ENCODE assay signal across 15 cellular contexts in the genomic region with DNA sequence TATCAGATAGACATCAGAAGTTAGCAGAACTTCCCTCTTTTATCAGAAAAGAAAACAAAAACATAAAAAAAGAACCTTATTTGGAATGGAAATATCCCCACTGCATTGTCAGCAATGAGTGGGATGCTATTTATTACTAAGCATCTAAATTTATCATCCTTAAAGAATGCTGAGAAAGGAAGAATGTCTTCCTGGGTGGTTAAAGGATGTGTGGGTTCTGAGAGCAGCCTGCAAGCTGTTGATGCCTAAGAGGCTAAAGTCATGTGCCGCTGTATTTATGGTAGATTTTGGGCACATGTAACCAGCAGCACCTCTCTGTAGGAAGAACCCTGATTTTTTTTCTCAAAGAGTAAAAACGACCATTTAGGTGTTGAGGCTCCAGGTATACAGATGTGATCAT. TPM values are rescaled to one million over a fixed set of nuclear protein-coding genes. Genes with fewer than 3 reads are reported as not detected.
DNase-seq lines count a peak whose midpoint lies in the region; ATAC-seq and TF ChIP-seq lines count a peak whose summit lies in the region.
"Had no signal": no experiment of that assay in that cellular context is flagged by ENCODE, and none has a peak within 500 bp of the region (broad histone marks: within the 10 kb centered on the region; RNA-seq: fewer than 3 reads in every experiment).

No MANE protein-coding gene starts in this region.

- no peaks in the 10 kb centered on the region for H3K79me2 ChIP-seq in SK-N-SH (ENCODE audit: insufficient read depth)
- H3K79me2 ChIP-seq: parathyroid adenoma had no signal

- H3F3A ChIP-seq in SK-N-SH (replicated peaks; ENCODE audit: insufficient read depth) = peaks cover 12% of the 10 kb centered on the region

- H3K36me3 ChIP-seq in SK-N-SH (replicated peaks in 1 of 2; ENCODE audit: control insufficient read depth in 1 of 2, insufficient read depth in 2 of 2, low read length in 1 of 2) (peaks cover 2 to 28% of the 10 kb centered on the region in 2 experiments), colonic mucosa (peaks cover 12% of the 10 kb centered on the region)
- H3K36me3 ChIP-seq: cardiac muscle cell had no signal

- WGBS in SK-N-SH (ENCODE audit: low lambda C conversion rate) = 38% methylated on average over 2 of the region's 2 CpGs

- no peak overlapping the region for H2AFZ ChIP-seq in SK-N-SH (ENCODE audit: low read depth)
- H2AFZ ChIP-seq: parathyroid adenoma had no signal

- DNase-seq in ELR (ENCODE audit: low read depth) = peak; percentile 89
- no peak for DNase-seq in SK-N-SH
- peak; percentile 86 for DNase-seq in fibroblast of mammary gland (ENCODE audit: low read depth)
- DNase-seq in smooth muscle cell of the brain vasculature (ENCODE audit: low read depth, low spot score) = peak; percentile 32
- DNase-seq in colonic mucosa = no peak
- no peak for DNase-seq in cerebellar cortex (ENCODE audit: low spot score)
- no peak for DNase-seq in posterior cingulate gyrus
- DNase-seq: NCI-H187 treated with DMSO at 0.1 percent for 48 hours, OCI-M1 had no signal

- H3K4me3 ChIP-seq in SK-N-SH (ENCODE audit: low read depth in 2 of 2, low read length in 1 of 2) = no peak overlapping the region
- H3K4me3 ChIP-seq in fibroblast of mammary gland (ENCODE audit: control insufficient read depth, low read depth, low read length) = no peak overlapping the region
- H3K4me3 ChIP-seq in colonic mucosa = no peak overlapping the region
- H3K4me3 ChIP-seq: cardiac muscle cell had no signal

- POLR2A ChIA-PET in SK-N-SH (lab: Yijun Ruan, JAX) = no interaction called here

- H3K27me3 ChIP-seq in SK-N-SH (ENCODE audit: insufficient read depth) = no peaks in the 10 kb centered on the region
- H3K27me3 ChIP-seq in colonic mucosa = no peaks in the 10 kb centered on the region
- H3K27me3 ChIP-seq: cardiac muscle cell, foreskin keratinocyte had no signal

- peaks cover 0 to 17% of the 10 kb centered on the region in 2 experiments; a peak in 2 of 4 replicates for H3K4me1 ChIP-seq in SK-N-SH (ENCODE audit: control insufficient read depth in 1 of 2, insufficient read depth in 2 of 2, low read depth in 1 of 2, low read length in 1 of 2)
- H3K4me1 ChIP-seq in colonic mucosa = no peaks in the 10 kb centered on the region
- H3K4me1 ChIP-seq: foreskin keratinocyte, parathyroid adenoma had no signal

- TF ChIP-seq EP300 in SK-N-SH (IDR thresholded peaks at IDR 0.05; ENCODE audit: borderline replicate concordance in 1 of 2, low read depth in 1 of 2, low read length in 1 of 2) = peak in 1 of 2 experiments; percentile 69; a peak in 2 of 4 replicates

- intact Hi-C loops in colonic mucosa (cut with DNase I) (no loop called here), posterior cingulate gyrus (cut with DNase I) (no loop called here)

- no peaks in the 10 kb centered on the region for H3K9me2 ChIP-seq in SK-N-SH

- H3K9ac ChIP-seq in SK-N-SH (peak overlapping the region; percentile 15; the same call in 1 of the 2 replicates), colonic mucosa (ENCODE audit: low read depth in 2 of 2, low read length in 2 of 2) (no peak overlapping the region)
- H3K9ac ChIP-seq: parathyroid adenoma had no signal

- H4K20me1 ChIP-seq in SK-N-SH (ENCODE audit: insufficient read depth) = no peaks in the 10 kb centered on the region

- no peak for ATAC-seq in HG02885 (IDR thresholded peaks at IDR 0.05; ENCODE audit: poor library complexity, unreplicated experiment)
- ATAC-seq: foreskin keratinocyte, HepG2, left lobe of liver had no signal

- no peaks in the 10 kb centered on the region for H3K9me3 ChIP-seq in SK-N-SH
- H3K9me3 ChIP-seq in colonic mucosa = no peaks in the 10 kb centered on the region

- H3K27ac ChIP-seq in SK-N-SH (ENCODE audit: low read depth in 2 of 2, low read length in 1 of 2) (peak overlapping the region in 1 of 2 experiments; percentile 78; a peak in 2 of 4 replicates), colonic mucosa (no peak overlapping the region)
- H3K27ac ChIP-seq: cardiac muscle cell, foreskin keratinocyte, parathyroid adenoma had no signal

- TF ChIP-seq RAD21 in SK-N-SH (IDR thresholded peaks at IDR 0.05; ENCODE audit: low read length) = no peak

- TF ChIP-seq CTCF in SK-N-SH (IDR thresholded peaks at IDR 0.05) = no peak
- no peak for TF ChIP-seq CTCF in fibroblast of mammary gland (conservative IDR thresholded peaks at IDR 0.05; ENCODE audit: control insufficient read depth, insufficient read depth, low read depth, low read length)
- TF ChIP-seq CTCF in colonic mucosa (IDR thresholded peaks at IDR 0.05) = no peak

- 0 out of 2 replicates have a peak overlapping the region, but pooled peaks have one; percentile 6 for H3K4me2 ChIP-seq in SK-N-SH

- CTCF ChIA-PET in SK-N-SH (lab: Yijun Ruan, JAX) = no interaction called here

TF ChIP-seq in SK-N-SH, 30 proteins besides CTCF, POLR2A, EP300 and RAD21 (continues in another document):
- TF ChIP-seq POLR2AphosphoS5 (IDR thresholded peaks at IDR 0.05; ENCODE audit: low read depth, low read length) (no peak), RCOR1 (IDR thresholded peaks at IDR 0.05; ENCODE audit: low read length) (no peak), NFIC (IDR thresholded peaks at IDR 0.05; ENCODE audit: borderline replicate concordance) (no peak; the same call in 1 of the 2 replicates), FOXJ3 (CRISPR knock-in tag; IDR thresholded peaks at IDR 0.05) (no peak), TCF12 (IDR thresholded peaks at IDR 0.05) (peak; percentile 71), SMC3 (IDR thresholded peaks at IDR 0.05; ENCODE audit: low read depth, low read length) (no peak), GATA2 (CRISPR knock-in tag; IDR thresholded peaks at IDR 0.05) (no peak), ELF1 (IDR thresholded peaks at IDR 0.05) (peak; percentile 23; the same call in 1 of the 2 replicates), TAF1 (IDR thresholded peaks at IDR 0.05; ENCODE audit: borderline replicate concordance, low read depth, low read length) (no peak), JUND (IDR thresholded peaks at IDR 0.05) (peak; percentile 84), FOXM1 (IDR thresholded peaks at IDR 0.05; ENCODE audit: low read depth) (no peak), FOSL2 (IDR thresholded peaks at IDR 0.05; ENCODE audit: borderline replicate concordance, low read depth) (peak; percentile 70)
- TF ChIP-seq, protein P1, sequence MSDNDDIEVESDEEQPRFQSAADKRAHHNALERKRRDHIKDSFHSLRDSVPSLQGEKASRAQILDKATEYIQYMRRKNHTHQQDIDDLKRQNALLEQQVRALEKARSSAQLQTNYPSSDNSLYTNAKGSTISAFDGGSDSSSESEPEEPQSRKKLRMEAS (IDR thresholded peaks at IDR 0.05; ENCODE audit: low read depth) = peak; percentile 79
- TF ChIP-seq, protein P2, sequence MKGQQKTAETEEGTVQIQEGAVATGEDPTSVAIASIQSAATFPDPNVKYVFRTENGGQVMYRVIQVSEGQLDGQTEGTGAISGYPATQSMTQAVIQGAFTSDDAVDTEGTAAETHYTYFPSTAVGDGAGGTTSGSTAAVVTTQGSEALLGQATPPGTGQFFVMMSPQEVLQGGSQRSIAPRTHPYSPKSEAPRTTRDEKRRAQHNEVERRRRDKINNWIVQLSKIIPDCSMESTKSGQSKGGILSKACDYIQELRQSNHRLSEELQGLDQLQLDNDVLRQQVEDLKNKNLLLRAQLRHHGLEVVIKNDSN (IDR thresholded peaks at IDR 0.05; ENCODE audit: borderline replicate concordance, low read depth) = peak; percentile 43; the same call in 1 of the 2 replicates
- TF ChIP-seq, protein P3, sequence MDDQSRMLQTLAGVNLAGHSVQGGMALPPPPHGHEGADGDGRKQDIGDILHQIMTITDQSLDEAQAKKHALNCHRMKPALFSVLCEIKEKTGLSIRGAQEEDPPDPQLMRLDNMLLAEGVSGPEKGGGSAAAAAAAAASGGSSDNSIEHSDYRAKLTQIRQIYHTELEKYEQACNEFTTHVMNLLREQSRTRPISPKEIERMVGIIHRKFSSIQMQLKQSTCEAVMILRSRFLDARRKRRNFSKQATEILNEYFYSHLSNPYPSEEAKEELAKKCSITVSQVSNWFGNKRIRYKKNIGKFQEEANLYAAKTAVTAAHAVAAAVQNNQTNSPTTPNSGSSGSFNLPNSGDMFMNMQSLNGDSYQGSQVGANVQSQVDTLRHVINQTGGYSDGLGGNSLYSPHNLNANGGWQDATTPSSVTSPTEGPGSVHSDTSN (IDR thresholded peaks at IDR 0.05) = peak; percentile 66
- TF ChIP-seq, protein P4, sequence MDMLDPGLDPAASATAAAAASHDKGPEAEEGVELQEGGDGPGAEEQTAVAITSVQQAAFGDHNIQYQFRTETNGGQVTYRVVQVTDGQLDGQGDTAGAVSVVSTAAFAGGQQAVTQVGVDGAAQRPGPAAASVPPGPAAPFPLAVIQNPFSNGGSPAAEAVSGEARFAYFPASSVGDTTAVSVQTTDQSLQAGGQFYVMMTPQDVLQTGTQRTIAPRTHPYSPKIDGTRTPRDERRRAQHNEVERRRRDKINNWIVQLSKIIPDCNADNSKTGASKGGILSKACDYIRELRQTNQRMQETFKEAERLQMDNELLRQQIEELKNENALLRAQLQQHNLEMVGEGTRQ (IDR thresholded peaks at IDR 0.05; ENCODE audit: borderline replicate concordance, low read depth, low read length) = no peak

RNA-seq across cellular contexts. Expression of a gene that starts 15.5 kb away (rescaled TPM):
- not detected in 2 replicates for polyA plus RNA-seq in SK-N-SH (2012; rRNA removed)
- not detected in 2 replicates for polyA plus RNA-seq in SK-N-SH (2012; cell fraction: cytosol; rRNA removed)
- not detected in 2 replicates for polyA plus RNA-seq in SK-N-SH (2012; cell fraction: nucleus; rRNA removed)
- total RNA-seq in colonic mucosa = not detected
- total RNA-seq: cardiac muscle cell, foreskin keratinocyte, HepG2, left lobe of liver had no signal
- polyA plus RNA-seq: cardiac muscle cell, foreskin keratinocyte, HepG2 had no signal

Comparison
In these comparisons a context has a peak if more than half of its experiments do, and no peak if none do; other contexts are left out.
1. DNase-seq: peak in ELR (single experiment), fibroblast of mammary gland (single experiment) and smooth muscle cell of the brain vasculature (single experiment); none in SK-N-SH (single experiment), colonic mucosa (single experiment), cerebellar cortex (single experiment) and posterior cingulate gyrus (0 of 10).